Comparison of ENCODE assay signal across 24 cellular contexts in the genomic region with DNA sequence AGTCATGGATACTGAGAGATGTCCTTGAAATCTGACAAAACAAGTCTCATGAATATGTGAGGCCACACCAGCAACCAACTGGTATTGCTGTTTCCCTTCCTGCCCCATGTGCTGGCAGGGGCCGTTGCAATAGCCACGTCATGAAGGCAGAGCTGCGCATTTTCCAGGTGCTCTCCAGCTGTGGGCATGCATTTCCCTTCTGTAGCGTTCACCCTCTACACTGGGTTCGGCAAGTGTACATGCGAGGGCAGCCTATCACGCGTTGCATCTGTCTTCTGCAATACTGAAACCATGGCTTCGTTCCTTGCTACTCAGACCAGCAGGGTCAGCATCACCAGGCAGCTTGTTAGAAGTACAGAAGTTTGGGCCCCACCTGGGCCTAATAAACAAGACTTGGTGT.
"Had no signal": no experiment of that assay in that cellular context is flagged by ENCODE, and none has a peak within 500 bp of the region (broad histone marks: within the 10 kb centered on the region; RNA-seq: fewer than 3 reads in every experiment).

No MANE protein-coding gene starts in this region.

- H3K27me3 Mint-ChIP-seq: activated naive CD8-positive, alpha-beta T cell; central memory CD8-positive, alpha-beta T cell; progenitor cell of endocrine pancreas; type B pancreatic cell had no signal

- H3K27ac ChIP-seq: gastrocnemius medialis, ovary, thoracic aorta, uterus, VCaP had no signal

- H3K9me3 Mint-ChIP-seq: central memory CD8-positive, alpha-beta T cell; dendritic cell treated with granulocyte-macrophage colony-stimulating factor and Interleukin-4, amounts not matched to agents 40 ng/mL and 50 ng/mL, for 4 days had no signal

- H3K4me1 Mint-ChIP-seq: nephron progenitor cell had no signal

- H3K4me1 ChIP-seq: gastrocnemius medialis, uterus had no signal

- ATAC-seq: gastrocnemius medialis, left ventricle myocardium superior, mucosa of descending colon, sciatic nerve had no signal

- DNase-seq: activated CD4-positive, alpha-beta T cell treated with anti-CD3 and anti-CD28 coated beads for 4 hours; activated CD4-positive, alpha-beta T cell treated with anti-CD3 and anti-CD28 coated beads, Interleukin-2, amount 50 U/mL, for 4 hours; activated naive CD4-positive, alpha-beta T cell treated with Interleukin-2 at 50 U/mL for 16 hours; anterior cingulate cortex; gastrocnemius medialis; glutamatergic neuron; islet precursor cell; left ventricle myocardium superior; mucosa of descending colon; nephron progenitor cell; ovary; small intestine; stimulated activated CD4-positive, alpha-beta T cell treated with anti-CD3 and anti-CD28 coated beads, Interleukin-1b, Interleukin-23, amount 100 ng/mL, for 48 hours; stimulated activated naive CD4-positive, alpha-beta T cell treated with Interleukin-2 at 50 U/mL for 16 hours; T-helper 1 cell; uterus had no signal

- H3K9me3 ChIP-seq: gastrocnemius medialis, mucosa of descending colon, ovary, thoracic aorta, uterus had no signal

- H3K4me3 Mint-ChIP-seq: activated naive CD8-positive, alpha-beta T cell; central memory CD8-positive, alpha-beta T cell; dendritic cell treated with granulocyte-macrophage colony-stimulating factor and Interleukin-4, amounts not matched to agents 40 ng/mL and 50 ng/mL, for 4 days; nephron progenitor cell; type B pancreatic cell had no signal

- H3K27ac Mint-ChIP-seq: dendritic cell treated with granulocyte-macrophage colony-stimulating factor and Interleukin-4, amounts not matched to agents 40 ng/mL and 50 ng/mL, for 4 days; nephron progenitor cell; progenitor cell of endocrine pancreas; type B pancreatic cell had no signal

- H3K27me3 ChIP-seq: gastrocnemius medialis, ovary, uterus had no signal

- H3K4me3 ChIP-seq: gastrocnemius medialis, mucosa of descending colon, ovary, thoracic aorta, uterus had no signal

- H3K36me3 ChIP-seq: gastrocnemius medialis, ovary, thoracic aorta, uterus had no signal
